ENCODE assay signal across 1 cellular context in the genomic region with DNA sequence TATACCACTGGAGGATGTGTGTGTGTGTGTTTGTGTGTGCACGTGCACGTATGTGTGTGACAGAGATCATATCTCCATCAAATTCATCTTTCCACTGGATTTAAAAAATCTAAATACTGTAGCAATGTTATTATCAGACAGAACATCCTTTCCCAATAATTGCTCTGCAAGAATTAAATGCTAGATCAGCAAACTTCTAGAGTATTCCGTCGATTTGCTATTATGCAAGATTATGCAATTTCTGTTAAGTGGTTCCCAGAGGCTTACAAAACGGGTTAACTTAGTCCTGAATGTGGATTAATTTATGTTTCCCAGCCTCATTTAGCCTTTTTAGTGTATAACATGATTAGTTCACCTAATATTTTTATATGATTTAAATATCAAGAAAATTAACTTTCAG.
TF ChIP-seq lines count a peak whose summit lies in the region.

No MANE protein-coding gene starts in this region.

TF ChIP-seq in liver, 16 proteins besides CTCF, POLR2A, EP300 and RAD21 (continued from another document):
- TF ChIP-seq, protein P1, sequence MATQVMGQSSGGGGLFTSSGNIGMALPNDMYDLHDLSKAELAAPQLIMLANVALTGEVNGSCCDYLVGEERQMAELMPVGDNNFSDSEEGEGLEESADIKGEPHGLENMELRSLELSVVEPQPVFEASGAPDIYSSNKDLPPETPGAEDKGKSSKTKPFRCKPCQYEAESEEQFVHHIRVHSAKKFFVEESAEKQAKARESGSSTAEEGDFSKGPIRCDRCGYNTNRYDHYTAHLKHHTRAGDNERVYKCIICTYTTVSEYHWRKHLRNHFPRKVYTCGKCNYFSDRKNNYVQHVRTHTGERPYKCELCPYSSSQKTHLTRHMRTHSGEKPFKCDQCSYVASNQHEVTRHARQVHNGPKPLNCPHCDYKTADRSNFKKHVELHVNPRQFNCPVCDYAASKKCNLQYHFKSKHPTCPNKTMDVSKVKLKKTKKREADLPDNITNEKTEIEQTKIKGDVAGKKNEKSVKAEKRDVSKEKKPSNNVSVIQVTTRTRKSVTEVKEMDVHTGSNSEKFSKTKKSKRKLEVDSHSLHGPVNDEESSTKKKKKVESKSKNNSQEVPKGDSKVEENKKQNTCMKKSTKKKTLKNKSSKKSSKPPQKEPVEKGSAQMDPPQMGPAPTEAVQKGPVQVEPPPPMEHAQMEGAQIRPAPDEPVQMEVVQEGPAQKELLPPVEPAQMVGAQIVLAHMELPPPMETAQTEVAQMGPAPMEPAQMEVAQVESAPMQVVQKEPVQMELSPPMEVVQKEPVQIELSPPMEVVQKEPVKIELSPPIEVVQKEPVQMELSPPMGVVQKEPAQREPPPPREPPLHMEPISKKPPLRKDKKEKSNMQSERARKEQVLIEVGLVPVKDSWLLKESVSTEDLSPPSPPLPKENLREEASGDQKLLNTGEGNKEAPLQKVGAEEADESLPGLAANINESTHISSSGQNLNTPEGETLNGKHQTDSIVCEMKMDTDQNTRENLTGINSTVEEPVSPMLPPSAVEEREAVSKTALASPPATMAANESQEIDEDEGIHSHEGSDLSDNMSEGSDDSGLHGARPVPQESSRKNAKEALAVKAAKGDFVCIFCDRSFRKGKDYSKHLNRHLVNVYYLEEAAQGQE (IDR thresholded peaks at IDR 0.05): no peak
TF ChIP-seq in liver: peak in this region for 3.
